Comparison of ENCODE assay signal across 11 cellular contexts in genomic region chr4:153523941-153524386, GRCh38. TPM values are rescaled to one million over a fixed set of nuclear protein-coding genes. Genes with fewer than 3 reads are reported as not detected.
DNase-seq lines count a peak whose midpoint lies in the region; ATAC-seq and TF ChIP-seq lines count a peak whose summit lies in the region.
"Had no signal": no experiment of that assay in that cellular context is flagged by ENCODE, and none has a peak within 500 bp of the region (broad histone marks: within the 10 kb centered on the region; RNA-seq: fewer than 3 reads in every experiment).

No MANE protein-coding gene starts in this region.

- no peaks in the 10 kb centered on the region for H3K27me3 Mint-ChIP-seq in T-helper 2 cell treated with Interferon-gamma antibody and Interleukin-4, amounts not matched to agents 5 μg/mL and 100 μg/mL, for 36 hours (ENCODE audit: low read depth)

- intact Hi-C loops in sciatic nerve (cut with DNase I), result no loop called here

- H3K79me2 ChIP-seq in OCI-LY1 (ENCODE audit: insufficient read depth, low read length), result peaks cover 98% of the 10 kb centered on the region

- no peak for TF ChIP-seq CTCF in OCI-LY1 (IDR thresholded peaks at IDR 0.05; ENCODE audit: low read length)

- H3K9me3 Mint-ChIP-seq in T-helper 2 cell treated with Interferon-gamma antibody and Interleukin-4, amounts not matched to agents 5 μg/mL and 100 μg/mL, for 36 hours, result no peaks in the 10 kb centered on the region

- DNase-seq in T-helper 2 cell treated with Interferon-gamma antibody and Interleukin-4, amounts not matched to agents 5 μg/mL and 100 μg/mL, for 36 hours (ENCODE audit: low spot score), result no peak
- DNase-seq in T-helper 2 cell (no peak), sciatic nerve (ENCODE audit: low spot score) (no peak), A172 (ENCODE audit: low spot score) (no peak), NCI-H524 (lab: John Stamatoyannopoulos, UW) (no peak)
- no peak for DNase-seq in effector memory CD4-positive, alpha-beta T cell
- DNase-seq: stimulated activated CD4-positive, alpha-beta T cell treated with anti-CD3 and anti-CD28 coated beads, Interleukin-2, amount 100 ng/mL, for 48 hours; upper lobe of left lung had no signal

- ATAC-seq in sciatic nerve (peak; percentile 8), HG03460 (IDR thresholded peaks at IDR 0.05; ENCODE audit: unreplicated experiment) (no peak)
- ATAC-seq: A549 had no signal

- no peaks in the 10 kb centered on the region for H3K9me3 ChIP-seq in OCI-LY1 (ENCODE audit: low read length)
- no peaks in the 10 kb centered on the region for H3K9me3 ChIP-seq in effector memory CD4-positive, alpha-beta T cell (ENCODE audit: control insufficient read depth, low read length)
- H3K9me3 ChIP-seq: A549, upper lobe of left lung had no signal

- H3K27ac Mint-ChIP-seq in T-helper 2 cell treated with Interferon-gamma antibody and Interleukin-4, amounts not matched to agents 5 μg/mL and 100 μg/mL, for 36 hours, result peak overlapping the region; percentile 91

- no peak overlapping the region for H3K9ac ChIP-seq in OCI-LY1 (ENCODE audit: low read length)

- no peak overlapping the region for H2AFZ ChIP-seq in OCI-LY1 (ENCODE audit: low read length)

- peak overlapping the region; percentile 68 for H3K4me3 Mint-ChIP-seq in T-helper 2 cell treated with Interferon-gamma antibody and Interleukin-4, amounts not matched to agents 5 μg/mL and 100 μg/mL, for 36 hours

- no peaks in the 10 kb centered on the region for H4K20me1 ChIP-seq in OCI-LY1 (ENCODE audit: insufficient read depth, low read length)

- no peaks in the 10 kb centered on the region for H3K27me3 ChIP-seq in OCI-LY1 (ENCODE audit: insufficient read depth, low read length)
- no peaks in the 10 kb centered on the region for H3K27me3 ChIP-seq in effector memory CD4-positive, alpha-beta T cell (replicated peaks; ENCODE audit: control insufficient read depth, insufficient read depth, low read length, poor library complexity, severe bottlenecking)
- H3K27me3 ChIP-seq: upper lobe of left lung had no signal

- H3K9me2 ChIP-seq in OCI-LY1 (ENCODE audit: low read depth, low read length), result no peaks in the 10 kb centered on the region

- peaks cover 90% of the 10 kb centered on the region for H3K4me1 ChIP-seq in OCI-LY1 (ENCODE audit: insufficient read depth, low read length, severe bottlenecking)
- H3K4me1 ChIP-seq in effector memory CD4-positive, alpha-beta T cell (ENCODE audit: control insufficient read depth, insufficient read depth, low read length, poor library complexity, severe bottlenecking), result peaks cover 67% of the 10 kb centered on the region

- peak overlapping the region; percentile 77 for H3K27ac ChIP-seq in OCI-LY1 (ENCODE audit: low read depth, low read length, poor library complexity, severe bottlenecking)
- peak overlapping the region; percentile 78 for H3K27ac ChIP-seq in effector memory CD4-positive, alpha-beta T cell (ENCODE audit: insufficient read depth, low read length, poor library complexity, severe bottlenecking)
- H3K27ac ChIP-seq: A549 had no signal

- H3K4me3 ChIP-seq in OCI-LY1 (ENCODE audit: low read depth, low read length, poor library complexity, severe bottlenecking), result no peak overlapping the region
- H3K4me3 ChIP-seq in effector memory CD4-positive, alpha-beta T cell (ENCODE audit: insufficient read depth, low read depth, low read length, poor library complexity, severe bottlenecking), result no peak overlapping the region
- H3K4me3 ChIP-seq: A549, upper lobe of left lung had no signal

- peaks cover 62% of the 10 kb centered on the region for H3K36me3 ChIP-seq in OCI-LY1 (ENCODE audit: insufficient read depth, low read length)
- H3K36me3 ChIP-seq in effector memory CD4-positive, alpha-beta T cell (ENCODE audit: control insufficient read depth, insufficient read depth, low read length), result no peaks in the 10 kb centered on the region
- H3K36me3 ChIP-seq: upper lobe of left lung had no signal

- H3F3A ChIP-seq in OCI-LY1 (ENCODE audit: insufficient read depth, low read length), result no peaks in the 10 kb centered on the region

- peaks cover 31% of the 10 kb centered on the region for H3K36me3 Mint-ChIP-seq in T-helper 2 cell treated with Interferon-gamma antibody and Interleukin-4, amounts not matched to agents 5 μg/mL and 100 μg/mL, for 36 hours (ENCODE audit: low read depth)

- peaks cover 88% of the 10 kb centered on the region for H3K4me1 Mint-ChIP-seq in T-helper 2 cell treated with Interferon-gamma antibody and Interleukin-4, amounts not matched to agents 5 μg/mL and 100 μg/mL, for 36 hours (ENCODE audit: low read depth)

- no peak overlapping the region for H3K4me2 ChIP-seq in OCI-LY1 (ENCODE audit: low read length)
- H3K4me2 ChIP-seq: A549 had no signal

RNA-seq across cellular contexts. Expression of gene TMEM131L, which starts 57.8 kb away (rescaled TPM):
- total RNA-seq in sciatic nerve, result 15.2 TPM
- 8.6 and 9.0 TPM in 2 replicates for total RNA-seq in A172 (2014; rRNA removed; shearing (Covaris generic))
